1 cellular context compared by ENCODE assay signal in the genomic region with DNA sequence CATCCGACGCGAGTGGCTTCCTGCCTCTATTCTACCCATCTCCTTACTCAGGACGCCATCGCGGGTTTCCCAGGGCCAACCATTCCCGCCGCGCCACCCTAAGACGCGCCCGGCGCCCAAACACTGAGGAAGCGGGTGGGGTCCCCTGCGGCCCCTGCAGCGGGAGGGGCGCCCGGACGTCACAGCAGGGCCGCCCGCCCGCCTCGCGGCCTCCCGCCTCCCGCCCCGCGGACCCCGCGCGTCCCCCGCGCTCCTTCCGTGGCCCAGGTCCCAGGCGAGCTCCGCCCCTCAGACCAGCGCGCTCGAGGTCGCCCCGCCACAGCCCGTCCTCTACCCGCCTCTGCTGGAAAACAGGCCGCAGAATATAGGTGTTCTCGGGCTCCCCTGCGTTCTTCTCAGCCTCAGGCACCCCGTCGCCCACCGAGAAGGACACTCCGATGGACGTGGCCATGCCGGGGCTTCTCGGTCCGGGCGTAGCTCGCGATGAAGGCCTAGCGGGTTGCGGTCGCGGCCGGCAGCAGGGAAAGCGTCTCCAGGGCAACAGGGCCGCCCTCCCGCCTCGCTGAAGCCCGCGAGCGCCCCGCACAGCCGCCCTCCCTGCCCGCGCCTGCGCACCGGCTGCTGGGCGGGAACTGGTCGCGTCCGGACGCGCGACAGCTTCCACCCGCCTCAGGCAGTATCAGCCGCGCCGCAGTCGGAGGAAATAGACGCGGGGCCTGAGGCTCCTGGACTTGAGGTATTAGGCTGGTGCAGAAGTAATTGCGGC.
TF ChIP-seq lines count a peak whose summit lies in the region.

A gene (minus strand): TSS at position 539 of the 766 bp plus-strand sequence. CDS start 88 bp downstream, at position 451.

TF ChIP-seq in K562, 482 proteins besides CTCF, POLR2A, EP300 and RAD21 (continued from another document):
- TF ChIP-seq, protein P1, sequence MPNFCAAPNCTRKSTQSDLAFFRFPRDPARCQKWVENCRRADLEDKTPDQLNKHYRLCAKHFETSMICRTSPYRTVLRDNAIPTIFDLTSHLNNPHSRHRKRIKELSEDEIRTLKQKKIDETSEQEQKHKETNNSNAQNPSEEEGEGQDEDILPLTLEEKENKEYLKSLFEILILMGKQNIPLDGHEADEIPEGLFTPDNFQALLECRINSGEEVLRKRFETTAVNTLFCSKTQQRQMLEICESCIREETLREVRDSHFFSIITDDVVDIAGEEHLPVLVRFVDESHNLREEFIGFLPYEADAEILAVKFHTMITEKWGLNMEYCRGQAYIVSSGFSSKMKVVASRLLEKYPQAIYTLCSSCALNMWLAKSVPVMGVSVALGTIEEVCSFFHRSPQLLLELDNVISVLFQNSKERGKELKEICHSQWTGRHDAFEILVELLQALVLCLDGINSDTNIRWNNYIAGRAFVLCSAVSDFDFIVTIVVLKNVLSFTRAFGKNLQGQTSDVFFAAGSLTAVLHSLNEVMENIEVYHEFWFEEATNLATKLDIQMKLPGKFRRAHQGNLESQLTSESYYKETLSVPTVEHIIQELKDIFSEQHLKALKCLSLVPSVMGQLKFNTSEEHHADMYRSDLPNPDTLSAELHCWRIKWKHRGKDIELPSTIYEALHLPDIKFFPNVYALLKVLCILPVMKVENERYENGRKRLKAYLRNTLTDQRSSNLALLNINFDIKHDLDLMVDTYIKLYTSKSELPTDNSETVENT (CRISPR knock-in tag; IDR thresholded peaks at IDR 0.05), result peak; percentile 38; the same call in 1 of the 2 replicates
- TF ChIP-seq LEF1 (IDR thresholded peaks at IDR 0.05), result no peak; the same call in 1 of the 2 replicates
- TF ChIP-seq KHSRP (IDR thresholded peaks at IDR 0.05), result no peak
- TF ChIP-seq, protein P2, sequence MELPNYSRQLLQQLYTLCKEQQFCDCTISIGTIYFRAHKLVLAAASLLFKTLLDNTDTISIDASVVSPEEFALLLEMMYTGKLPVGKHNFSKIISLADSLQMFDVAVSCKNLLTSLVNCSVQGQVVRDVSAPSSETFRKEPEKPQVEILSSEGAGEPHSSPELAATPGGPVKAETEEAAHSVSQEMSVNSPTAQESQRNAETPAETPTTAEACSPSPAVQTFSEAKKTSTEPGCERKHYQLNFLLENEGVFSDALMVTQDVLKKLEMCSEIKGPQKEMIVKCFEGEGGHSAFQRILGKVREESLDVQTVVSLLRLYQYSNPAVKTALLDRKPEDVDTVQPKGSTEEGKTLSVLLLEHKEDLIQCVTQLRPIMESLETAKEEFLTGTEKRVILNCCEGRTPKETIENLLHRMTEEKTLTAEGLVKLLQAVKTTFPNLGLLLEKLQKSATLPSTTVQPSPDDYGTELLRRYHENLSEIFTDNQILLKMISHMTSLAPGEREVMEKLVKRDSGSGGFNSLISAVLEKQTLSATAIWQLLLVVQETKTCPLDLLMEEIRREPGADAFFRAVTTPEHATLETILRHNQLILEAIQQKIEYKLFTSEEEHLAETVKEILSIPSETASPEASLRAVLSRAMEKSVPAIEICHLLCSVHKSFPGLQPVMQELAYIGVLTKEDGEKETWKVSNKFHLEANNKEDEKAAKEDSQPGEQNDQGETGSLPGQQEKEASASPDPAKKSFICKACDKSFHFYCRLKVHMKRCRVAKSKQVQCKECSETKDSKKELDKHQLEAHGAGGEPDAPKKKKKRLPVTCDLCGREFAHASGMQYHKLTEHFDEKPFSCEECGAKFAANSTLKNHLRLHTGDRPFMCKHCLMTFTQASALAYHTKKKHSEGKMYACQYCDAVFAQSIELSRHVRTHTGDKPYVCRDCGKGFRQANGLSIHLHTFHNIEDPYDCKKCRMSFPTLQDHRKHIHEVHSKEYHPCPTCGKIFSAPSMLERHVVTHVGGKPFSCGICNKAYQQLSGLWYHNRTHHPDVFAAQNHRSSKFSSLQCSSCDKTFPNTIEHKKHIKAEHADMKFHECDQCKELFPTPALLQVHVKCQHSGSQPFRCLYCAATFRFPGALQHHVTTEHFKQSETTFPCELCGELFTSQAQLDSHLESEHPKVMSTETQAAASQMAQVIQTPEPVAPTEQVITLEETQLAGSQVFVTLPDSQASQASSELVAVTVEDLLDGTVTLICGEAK (IDR thresholded peaks at IDR 0.05), result no peak
- TF ChIP-seq, protein P2 (CRISPR knock-in tag; IDR thresholded peaks at IDR 0.05), result no peak
- no peak for TF ChIP-seq COPS2 (conservative IDR thresholded peaks at IDR 0.05)
- TF ChIP-seq RFX7 (CRISPR knock-in tag; IDR thresholded peaks at IDR 0.05), result no peak
- peak; percentile 90; the same call in 1 of the 2 replicates for TF ChIP-seq CTBP1 (IDR thresholded peaks at IDR 0.05; ENCODE audit: borderline replicate concordance)
- TF ChIP-seq, protein P3, sequence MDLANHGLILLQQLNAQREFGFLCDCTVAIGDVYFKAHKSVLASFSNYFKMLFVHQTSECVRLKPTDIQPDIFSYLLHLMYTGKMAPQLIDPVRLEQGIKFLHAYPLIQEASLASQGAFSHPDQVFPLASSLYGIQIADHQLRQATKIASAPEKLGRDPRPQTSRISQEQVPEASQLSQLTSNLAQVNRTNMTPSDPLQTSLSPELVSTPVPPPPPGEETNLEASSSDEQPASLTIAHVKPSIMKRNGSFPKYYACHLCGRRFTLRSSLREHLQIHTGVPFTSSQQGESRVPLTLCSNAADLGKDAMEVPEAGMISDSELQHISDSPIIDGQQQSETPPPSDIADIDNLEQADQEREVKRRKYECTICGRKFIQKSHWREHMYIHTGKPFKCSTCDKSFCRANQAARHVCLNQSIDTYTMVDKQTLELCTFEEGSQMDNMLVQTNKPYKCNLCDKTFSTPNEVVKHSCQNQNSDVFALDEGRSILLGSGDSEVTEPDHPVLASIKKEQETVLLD (IDR thresholded peaks at IDR 0.05), result peak; percentile 80; the same call in 1 of the 2 replicates
TF ChIP-seq in K562: peak in this region for 131.
